Comparison of ENCODE assay signal across 22 cellular contexts in genomic region chr22:40067639-40068038, GRCh38.
DNase-seq lines count a peak whose midpoint lies in the region; ATAC-seq, FAIRE-seq and TF ChIP-seq lines count a peak whose summit lies in the region.
"Had no signal": no experiment of that assay in that cellular context is flagged by ENCODE, and none has a peak within 500 bp of the region (broad histone marks: within the 10 kb centered on the region; RNA-seq: fewer than 3 reads in every experiment).

No MANE protein-coding gene starts in this region.

- no peaks in the 10 kb centered on the region for H3K9me3 ChIP-seq in left ventricle myocardium inferior (replicated peaks)
- H3K9me3 ChIP-seq: Peyer's patch had no signal

- H3K27me3 ChIP-seq in left ventricle myocardium inferior (ENCODE audit: low read depth), result no peaks in the 10 kb centered on the region
- no peaks in the 10 kb centered on the region for H3K27me3 ChIP-seq in bronchial epithelial cell (ENCODE audit: control insufficient read depth, insufficient read depth, low read length)
- H3K27me3 ChIP-seq: Peyer's patch had no signal

- no peak overlapping the region for H3K4me3 ChIP-seq in left ventricle myocardium inferior
- H3K4me3 ChIP-seq in bronchial epithelial cell (ENCODE audit: low read depth, low read length), result no peak overlapping the region
- H3K4me3 ChIP-seq: Peyer's patch had no signal

- FAIRE-seq in bronchial epithelial cell (lab: Jason Lieb, UNC) (peak; percentile 18), urothelium cell line (lab: Jason Lieb, UNC) (peak; percentile 20)
- FAIRE-seq: A204.1, GM19239, H54 had no signal

- H3K36me3 Mint-ChIP-seq in activated CD8-positive, alpha-beta T cell treated with anti-CD3 and anti-CD28 coated beads for 36 hours (ENCODE audit: low read depth), result peaks cover 2% of the 10 kb centered on the region
- H3K36me3 Mint-ChIP-seq in activated CD8-positive, alpha-beta T cell treated with anti-CD3 and anti-CD28 coated beads, Interleukin-2, amount 10 ng/mL, durations not matched to agents 7 days and 5 days (ENCODE audit: low read depth), result peaks cover 2% of the 10 kb centered on the region
- H3K36me3 Mint-ChIP-seq in osteocyte (ENCODE audit: unreplicated experiment), result no peaks in the 10 kb centered on the region

- H3K4me1 Mint-ChIP-seq in activated CD8-positive, alpha-beta T cell treated with anti-CD3 and anti-CD28 coated beads for 36 hours (ENCODE audit: low read depth), result peaks cover 77% of the 10 kb centered on the region
- peaks cover 39% of the 10 kb centered on the region for H3K4me1 Mint-ChIP-seq in activated CD8-positive, alpha-beta T cell treated with anti-CD3 and anti-CD28 coated beads, Interleukin-2, amount 10 ng/mL, durations not matched to agents 7 days and 5 days (ENCODE audit: low read depth)
- H3K4me1 Mint-ChIP-seq in osteocyte (ENCODE audit: unreplicated experiment), result peaks cover 9% of the 10 kb centered on the region

- POLR2A ChIA-PET in activated CD8-positive, alpha-beta T cell treated with anti-CD3 and anti-CD28 coated beads for 36 hours (lab: Charles Lee), result no interaction called here
- POLR2A ChIA-PET in activated CD8-positive, alpha-beta T cell treated with anti-CD3 and anti-CD28 coated beads, Interleukin-2, amount 10 ng/mL, durations not matched to agents 7 days and 5 days (lab: Charles Lee), result interaction anchor here (1.1 kb wide), 1 partner anchor 23 kb away, joined by 3 read pairs; no protein-coding TSS in a partner anchor

- no peaks in the 10 kb centered on the region for H3K9me3 Mint-ChIP-seq in activated CD8-positive, alpha-beta T cell treated with anti-CD3 and anti-CD28 coated beads for 36 hours
- no peaks in the 10 kb centered on the region for H3K9me3 Mint-ChIP-seq in activated CD8-positive, alpha-beta T cell treated with anti-CD3 and anti-CD28 coated beads, Interleukin-2, amount 10 ng/mL, durations not matched to agents 7 days and 5 days (ENCODE audit: insufficient read depth)
- no peaks in the 10 kb centered on the region for H3K9me3 Mint-ChIP-seq in osteocyte (ENCODE audit: unreplicated experiment)
- H3K9me3 Mint-ChIP-seq: CD14-positive monocyte had no signal

- TF ChIP-seq CTCF in activated CD8-positive, alpha-beta T cell treated with anti-CD3 and anti-CD28 coated beads for 36 hours (IDR thresholded peaks at IDR 0.05), result no peak
- TF ChIP-seq CTCF in left ventricle myocardium inferior (IDR thresholded peaks at IDR 0.05; ENCODE audit: borderline replicate concordance) (no peak), bronchial epithelial cell (IDR thresholded peaks at IDR 0.05; ENCODE audit: insufficient read depth, low read length, severe bottlenecking) (no peak), osteocyte (IDR thresholded peaks at IDR 0.05) (no peak)

- H3K4me3 Mint-ChIP-seq in activated CD8-positive, alpha-beta T cell treated with anti-CD3 and anti-CD28 coated beads for 36 hours, result no peak overlapping the region
- H3K4me3 Mint-ChIP-seq in activated CD8-positive, alpha-beta T cell treated with anti-CD3 and anti-CD28 coated beads, Interleukin-2, amount 10 ng/mL, durations not matched to agents 7 days and 5 days, result no peak overlapping the region
- H3K4me3 Mint-ChIP-seq in osteocyte (ENCODE audit: unreplicated experiment), result no peak overlapping the region
- H3K4me3 Mint-ChIP-seq: CD14-positive monocyte had no signal

- no peak overlapping the region for H3K27ac ChIP-seq in left ventricle myocardium inferior (replicated peaks)
- H3K27ac ChIP-seq: Peyer's patch had no signal

- H3K4me1 ChIP-seq in left ventricle myocardium inferior, result peaks cover 69% of the 10 kb centered on the region

- DNase-seq in activated CD8-positive, alpha-beta T cell treated with anti-CD3 and anti-CD28 coated beads for 36 hours, result no peak
- no peak for DNase-seq in activated CD8-positive, alpha-beta T cell treated with anti-CD3 and anti-CD28 coated beads, Interleukin-2, amount 10 ng/mL, durations not matched to agents 7 days and 5 days
- DNase-seq in left ventricle myocardium superior (no peak), left ventricle myocardium inferior (no peak), bronchial epithelial cell (ENCODE audit: low read depth) (no peak), urothelium cell line (ENCODE audit: low spot score) (no peak), osteocyte (ENCODE audit: extremely low spot score, unreplicated experiment) (no peak)
- DNase-seq: DMS79, Karpas-422, MV-4-11, NCI-H1105 treated with DMSO at 0.1 percent for 48 hours, NCI-H2081, NCI-H2171, NCI-H345, NCI-H524, NCI-H82, Peyer's patch had no signal

- peak; percentile 48 for ATAC-seq in activated CD8-positive, alpha-beta T cell treated with anti-CD3 and anti-CD28 coated beads for 36 hours
- ATAC-seq in activated CD8-positive, alpha-beta T cell treated with anti-CD3 and anti-CD28 coated beads, Interleukin-2, amount 10 ng/mL, durations not matched to agents 7 days and 5 days, result no peak
- ATAC-seq in left ventricle myocardium superior, result peak; percentile 62
- no peak for ATAC-seq in HG03457 (IDR thresholded peaks at IDR 0.05; ENCODE audit: unreplicated experiment)

- no peaks in the 10 kb centered on the region for H3K27me3 Mint-ChIP-seq in activated CD8-positive, alpha-beta T cell treated with anti-CD3 and anti-CD28 coated beads for 36 hours
- no peaks in the 10 kb centered on the region for H3K27me3 Mint-ChIP-seq in activated CD8-positive, alpha-beta T cell treated with anti-CD3 and anti-CD28 coated beads, Interleukin-2, amount 10 ng/mL, durations not matched to agents 7 days and 5 days (ENCODE audit: low read depth)
- peaks cover 11% of the 10 kb centered on the region for H3K27me3 Mint-ChIP-seq in osteocyte (ENCODE audit: unreplicated experiment)

- no peak overlapping the region for H3K27ac Mint-ChIP-seq in activated CD8-positive, alpha-beta T cell treated with anti-CD3 and anti-CD28 coated beads for 36 hours
- no peak overlapping the region for H3K27ac Mint-ChIP-seq in activated CD8-positive, alpha-beta T cell treated with anti-CD3 and anti-CD28 coated beads, Interleukin-2, amount 10 ng/mL, durations not matched to agents 7 days and 5 days
- H3K27ac Mint-ChIP-seq in osteocyte (ENCODE audit: unreplicated experiment), result no peak overlapping the region
- H3K27ac Mint-ChIP-seq: CD14-positive monocyte had no signal

- intact Hi-C loops in activated CD8-positive, alpha-beta T cell treated with anti-CD3 and anti-CD28 coated beads for 36 hours (cut with micrococcal nuclease), result no loop called here
- intact Hi-C loops in left ventricle myocardium superior (cut with micrococcal nuclease), result no loop called here
- intact Hi-C loops in left ventricle myocardium inferior (cut with micrococcal nuclease), result no loop called here

- CTCF ChIA-PET in activated CD8-positive, alpha-beta T cell treated with anti-CD3 and anti-CD28 coated beads for 36 hours (lab: Charles Lee), result interaction anchor here (0.8 kb wide), 1 partner anchor 280 kb away, joined by 3 read pairs; no protein-coding TSS in a partner anchor
- CTCF ChIA-PET in activated CD8-positive, alpha-beta T cell treated with anti-CD3 and anti-CD28 coated beads, Interleukin-2, amount 10 ng/mL, durations not matched to agents 7 days and 5 days (lab: Charles Lee), result interaction anchor here (1.2 to 2.3 kb wide), 2 partner anchors 8 to 10 kb away, joined by 3 to 7 read pairs; no protein-coding TSS in a partner anchor

- H3K36me3 ChIP-seq in left ventricle myocardium inferior (no peaks in the 10 kb centered on the region), bronchial epithelial cell (ENCODE audit: control insufficient read depth, insufficient read depth, low read length) (no peaks in the 10 kb centered on the region)
- H3K36me3 ChIP-seq: Peyer's patch had no signal

Comparison
In these comparisons a context has a peak if more than half of its experiments do, and no peak if none do; other contexts are left out.
1. ATAC-seq: peak in activated CD8-positive, alpha-beta T cell treated with anti-CD3 and anti-CD28 coated beads for 36 hours (single experiment) and left ventricle myocardium superior (single experiment); none in activated CD8-positive, alpha-beta T cell treated with anti-CD3 and anti-CD28 coated beads, Interleukin-2, amount 10 ng/mL, durations not matched to agents 7 days and 5 days (single experiment) and HG03457 (single experiment).